1 cellular context compared by ENCODE assay signal in the genomic region with DNA sequence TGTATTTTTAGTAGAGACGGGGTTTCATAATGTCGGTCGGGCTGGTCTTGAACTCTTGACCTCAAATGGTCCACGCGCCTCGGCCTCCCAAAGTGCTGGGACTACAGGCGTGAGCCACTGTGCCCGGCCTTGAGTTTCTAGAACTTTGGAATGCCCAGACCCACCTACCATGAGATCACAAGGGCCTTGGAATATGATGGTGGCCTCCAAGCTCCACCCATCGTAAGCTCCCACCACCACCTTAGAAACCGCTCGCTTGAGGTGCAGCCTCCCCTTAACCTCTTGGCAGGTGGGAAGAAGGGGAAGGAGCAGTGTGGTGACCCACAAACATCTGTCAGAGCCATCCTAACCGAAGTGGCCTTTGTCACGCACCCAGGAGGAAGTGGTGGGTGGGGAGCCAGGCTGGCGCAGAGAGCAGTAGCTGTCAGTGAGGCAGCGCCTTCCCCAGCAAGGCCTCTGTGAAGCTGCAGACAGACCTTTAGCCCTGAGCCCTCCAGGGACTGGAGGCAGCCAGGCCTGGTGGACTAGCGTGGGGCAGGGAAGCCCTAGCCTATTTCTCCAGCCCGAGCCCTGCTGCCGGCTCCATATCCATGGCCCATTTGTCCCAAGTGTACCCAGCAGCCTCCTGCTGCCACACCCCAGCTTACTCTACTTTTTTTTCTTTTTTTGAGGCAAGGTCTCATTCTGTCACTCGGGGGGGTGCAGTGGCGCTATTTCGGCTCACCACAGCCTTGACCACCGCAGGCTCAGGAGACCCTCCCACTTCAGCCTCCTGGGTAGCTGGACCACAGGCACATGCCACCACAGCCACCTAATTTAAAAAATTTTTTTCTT.
TF ChIP-seq lines count a peak whose summit lies in the region.

No MANE protein-coding gene starts in this region.

TF ChIP-seq in GM12878, 131 proteins besides CTCF, POLR2A, EP300 and RAD21 (continued from another document):
- TF ChIP-seq, protein P1, sequence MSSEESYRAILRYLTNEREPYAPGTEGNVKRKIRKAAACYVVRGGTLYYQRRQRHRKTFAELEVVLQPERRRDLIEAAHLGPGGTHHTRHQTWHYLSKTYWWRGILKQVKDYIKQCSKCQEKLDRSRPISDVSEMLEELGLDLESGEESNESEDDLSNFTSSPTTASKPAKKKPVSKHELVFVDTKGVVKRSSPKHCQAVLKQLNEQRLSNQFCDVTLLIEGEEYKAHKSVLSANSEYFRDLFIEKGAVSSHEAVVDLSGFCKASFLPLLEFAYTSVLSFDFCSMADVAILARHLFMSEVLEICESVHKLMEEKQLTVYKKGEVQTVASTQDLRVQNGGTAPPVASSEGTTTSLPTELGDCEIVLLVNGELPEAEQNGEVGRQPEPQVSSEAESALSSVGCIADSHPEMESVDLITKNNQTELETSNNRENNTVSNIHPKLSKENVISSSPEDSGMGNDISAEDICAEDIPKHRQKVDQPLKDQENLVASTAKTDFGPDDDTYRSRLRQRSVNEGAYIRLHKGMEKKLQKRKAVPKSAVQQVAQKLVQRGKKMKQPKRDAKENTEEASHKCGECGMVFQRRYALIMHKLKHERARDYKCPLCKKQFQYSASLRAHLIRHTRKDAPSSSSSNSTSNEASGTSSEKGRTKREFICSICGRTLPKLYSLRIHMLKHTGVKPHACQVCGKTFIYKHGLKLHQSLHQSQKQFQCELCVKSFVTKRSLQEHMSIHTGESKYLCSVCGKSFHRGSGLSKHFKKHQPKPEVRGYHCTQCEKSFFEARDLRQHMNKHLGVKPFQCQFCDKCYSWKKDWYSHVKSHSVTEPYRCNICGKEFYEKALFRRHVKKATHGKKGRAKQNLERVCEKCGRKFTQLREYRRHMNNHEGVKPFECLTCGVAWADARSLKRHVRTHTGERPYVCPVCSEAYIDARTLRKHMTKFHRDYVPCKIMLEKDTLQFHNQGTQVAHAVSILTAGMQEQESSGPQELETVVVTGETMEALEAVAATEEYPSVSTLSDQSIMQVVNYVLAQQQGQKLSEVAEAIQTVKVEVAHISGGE (CRISPR knock-in tag; IDR thresholded peaks at IDR 0.05) = no peak
- TF ChIP-seq MTA3 (IDR thresholded peaks at IDR 0.05; ENCODE audit: borderline replicate concordance, low read length) (peak; percentile 70), SIX5 (IDR thresholded peaks at IDR 0.05; ENCODE audit: low read depth, low read length, severe bottlenecking) (peak; percentile 9), SUPT20H (IDR thresholded peaks at IDR 0.05; ENCODE audit: borderline replicate concordance, control insufficient read depth, low read depth, low read length) (no peak), CBFB (IDR thresholded peaks at IDR 0.05; ENCODE audit: low read depth) (peak; percentile 99), SIN3A (IDR thresholded peaks at IDR 0.05; ENCODE audit: low read depth, low read length) (peak; percentile 15; the same call in 1 of the 2 replicates), IKZF1 (conservative IDR thresholded peaks at IDR 0.05) (peak; percentile 100), RBBP5 (conservative IDR thresholded peaks at IDR 0.05) (no peak), FOXK2 (IDR thresholded peaks at IDR 0.05) (no peak), KLF5 (IDR thresholded peaks at IDR 0.05; ENCODE audit: partially characterized antibody) (peak; percentile 90), SMAD5 (IDR thresholded peaks at IDR 0.05; ENCODE audit: low read depth) (no peak; the same call in 1 of the 2 replicates), YBX1 (IDR thresholded peaks at IDR 0.05) (no peak), CHD2 (IDR thresholded peaks at IDR 0.05; ENCODE audit: borderline replicate concordance, low read depth, low read length) (peak; percentile 92), CBX3 (IDR thresholded peaks at IDR 0.05; ENCODE audit: borderline replicate concordance, low read depth) (no peak), SREBF2 (IDR thresholded peaks at IDR 0.05; ENCODE audit: low read length) (no peak), JUND (IDR thresholded peaks at IDR 0.05; ENCODE audit: low read depth, low read length) (peak; percentile 51; the same call in 1 of the 2 replicates), BACH1 (IDR thresholded peaks at IDR 0.05; ENCODE audit: borderline replicate concordance) (peak; percentile 95), SP1 (IDR thresholded peaks at IDR 0.05; ENCODE audit: low read depth, low read length) (peak; percentile 93), EGR1 (IDR thresholded peaks at IDR 0.05; ENCODE audit: borderline replicate concordance in 1 of 2, low read depth in 2 of 2, low read length in 2 of 2) (peak in 1 of 2 experiments; percentile 94; a peak in 2 of 3 replicates)
- TF ChIP-seq, protein P2, sequence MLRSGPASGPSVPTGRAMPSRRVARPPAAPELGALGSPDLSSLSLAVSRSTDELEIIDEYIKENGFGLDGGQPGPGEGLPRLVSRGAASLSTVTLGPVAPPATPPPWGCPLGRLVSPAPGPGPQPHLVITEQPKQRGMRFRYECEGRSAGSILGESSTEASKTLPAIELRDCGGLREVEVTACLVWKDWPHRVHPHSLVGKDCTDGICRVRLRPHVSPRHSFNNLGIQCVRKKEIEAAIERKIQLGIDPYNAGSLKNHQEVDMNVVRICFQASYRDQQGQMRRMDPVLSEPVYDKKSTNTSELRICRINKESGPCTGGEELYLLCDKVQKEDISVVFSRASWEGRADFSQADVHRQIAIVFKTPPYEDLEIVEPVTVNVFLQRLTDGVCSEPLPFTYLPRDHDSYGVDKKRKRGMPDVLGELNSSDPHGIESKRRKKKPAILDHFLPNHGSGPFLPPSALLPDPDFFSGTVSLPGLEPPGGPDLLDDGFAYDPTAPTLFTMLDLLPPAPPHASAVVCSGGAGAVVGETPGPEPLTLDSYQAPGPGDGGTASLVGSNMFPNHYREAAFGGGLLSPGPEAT (IDR thresholded peaks at IDR 0.05; ENCODE audit: low read depth) = peak; percentile 95
- TF ChIP-seq, protein P3, sequence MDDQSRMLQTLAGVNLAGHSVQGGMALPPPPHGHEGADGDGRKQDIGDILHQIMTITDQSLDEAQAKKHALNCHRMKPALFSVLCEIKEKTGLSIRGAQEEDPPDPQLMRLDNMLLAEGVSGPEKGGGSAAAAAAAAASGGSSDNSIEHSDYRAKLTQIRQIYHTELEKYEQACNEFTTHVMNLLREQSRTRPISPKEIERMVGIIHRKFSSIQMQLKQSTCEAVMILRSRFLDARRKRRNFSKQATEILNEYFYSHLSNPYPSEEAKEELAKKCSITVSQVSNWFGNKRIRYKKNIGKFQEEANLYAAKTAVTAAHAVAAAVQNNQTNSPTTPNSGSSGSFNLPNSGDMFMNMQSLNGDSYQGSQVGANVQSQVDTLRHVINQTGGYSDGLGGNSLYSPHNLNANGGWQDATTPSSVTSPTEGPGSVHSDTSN (IDR thresholded peaks at IDR 0.05; ENCODE audit: insufficient replicate concordance, low read depth, low read length) = peak; percentile 72
- TF ChIP-seq, protein P4, sequence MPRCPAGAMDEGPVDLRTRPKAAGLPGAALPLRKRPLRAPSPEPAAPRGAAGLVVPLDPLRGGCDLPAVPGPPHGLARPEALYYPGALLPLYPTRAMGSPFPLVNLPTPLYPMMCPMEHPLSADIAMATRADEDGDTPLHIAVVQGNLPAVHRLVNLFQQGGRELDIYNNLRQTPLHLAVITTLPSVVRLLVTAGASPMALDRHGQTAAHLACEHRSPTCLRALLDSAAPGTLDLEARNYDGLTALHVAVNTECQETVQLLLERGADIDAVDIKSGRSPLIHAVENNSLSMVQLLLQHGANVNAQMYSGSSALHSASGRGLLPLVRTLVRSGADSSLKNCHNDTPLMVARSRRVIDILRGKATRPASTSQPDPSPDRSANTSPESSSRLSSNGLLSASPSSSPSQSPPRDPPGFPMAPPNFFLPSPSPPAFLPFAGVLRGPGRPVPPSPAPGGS (IDR thresholded peaks at IDR 0.05; ENCODE audit: borderline replicate concordance, insufficient read depth, low read depth, low read length, poor library complexity, severe bottlenecking) = peak; percentile 87
- TF ChIP-seq, protein P5, sequence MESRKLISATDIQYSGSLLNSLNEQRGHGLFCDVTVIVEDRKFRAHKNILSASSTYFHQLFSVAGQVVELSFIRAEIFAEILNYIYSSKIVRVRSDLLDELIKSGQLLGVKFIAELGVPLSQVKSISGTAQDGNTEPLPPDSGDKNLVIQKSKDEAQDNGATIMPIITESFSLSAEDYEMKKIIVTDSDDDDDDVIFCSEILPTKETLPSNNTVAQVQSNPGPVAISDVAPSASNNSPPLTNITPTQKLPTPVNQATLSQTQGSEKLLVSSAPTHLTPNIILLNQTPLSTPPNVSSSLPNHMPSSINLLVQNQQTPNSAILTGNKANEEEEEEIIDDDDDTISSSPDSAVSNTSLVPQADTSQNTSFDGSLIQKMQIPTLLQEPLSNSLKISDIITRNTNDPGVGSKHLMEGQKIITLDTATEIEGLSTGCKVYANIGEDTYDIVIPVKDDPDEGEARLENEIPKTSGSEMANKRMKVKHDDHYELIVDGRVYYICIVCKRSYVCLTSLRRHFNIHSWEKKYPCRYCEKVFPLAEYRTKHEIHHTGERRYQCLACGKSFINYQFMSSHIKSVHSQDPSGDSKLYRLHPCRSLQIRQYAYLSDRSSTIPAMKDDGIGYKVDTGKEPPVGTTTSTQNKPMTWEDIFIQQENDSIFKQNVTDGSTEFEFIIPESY (IDR thresholded peaks at IDR 0.05) = peak; percentile 11; the same call in 1 of the 2 replicates
- TF ChIP-seq, protein P6, sequence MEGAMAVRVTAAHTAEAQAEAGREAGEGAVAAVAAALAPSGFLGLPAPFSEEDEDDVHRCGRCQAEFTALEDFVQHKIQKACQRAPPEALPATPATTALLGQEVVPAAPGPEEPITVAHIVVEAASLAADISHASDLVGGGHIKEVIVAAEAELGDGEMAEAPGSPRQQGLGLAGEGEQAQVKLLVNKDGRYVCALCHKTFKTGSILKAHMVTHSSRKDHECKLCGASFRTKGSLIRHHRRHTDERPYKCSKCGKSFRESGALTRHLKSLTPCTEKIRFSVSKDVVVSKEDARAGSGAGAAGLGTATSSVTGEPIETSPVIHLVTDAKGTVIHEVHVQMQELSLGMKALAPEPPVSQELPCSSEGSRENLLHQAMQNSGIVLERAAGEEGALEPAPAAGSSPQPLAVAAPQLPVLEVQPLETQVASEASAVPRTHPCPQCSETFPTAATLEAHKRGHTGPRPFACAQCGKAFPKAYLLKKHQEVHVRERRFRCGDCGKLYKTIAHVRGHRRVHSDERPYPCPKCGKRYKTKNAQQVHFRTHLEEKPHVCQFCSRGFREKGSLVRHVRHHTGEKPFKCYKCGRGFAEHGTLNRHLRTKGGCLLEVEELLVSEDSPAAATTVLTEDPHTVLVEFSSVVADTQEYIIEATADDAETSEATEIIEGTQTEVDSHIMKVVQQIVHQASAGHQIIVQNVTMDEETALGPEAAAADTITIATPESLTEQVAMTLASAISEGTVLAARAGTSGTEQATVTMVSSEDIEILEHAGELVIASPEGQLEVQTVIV (IDR thresholded peaks at IDR 0.05; ENCODE audit: borderline replicate concordance, partially characterized antibody) = no peak
